ENCODE assay signal across 23 cellular contexts in genomic region chr12:85713368-85713767, GRCh38.
A peak's percentile ranks its signal among the peaks of the same experiment; 100 is the strongest.
DNase-seq lines count a peak whose midpoint lies in the region; ATAC-seq and TF ChIP-seq lines count a peak whose summit lies in the region.
"Had no signal": no experiment of that assay in that cellular context is flagged by ENCODE, and none has a peak within 500 bp of the region (broad histone marks: within the 10 kb centered on the region; RNA-seq: fewer than 3 reads in every experiment).

No MANE protein-coding gene starts in this region.

- DNase-seq in Right ventricle myocardium inferior (ENCODE audit: missing footprints) = no peak
- no peak for DNase-seq in right atrium auricular region (ENCODE audit: low spot score)
- DNase-seq in fibroblast of the conjunctiva (ENCODE audit: low read depth) = peak; percentile 52
- no peak for DNase-seq in psoas muscle
- no peak for DNase-seq in stimulated activated CD4-positive, alpha-beta T cell treated with anti-CD3 and anti-CD28 coated beads, Interleukin-2, amount 100 ng/mL, for 24 hours
- DNase-seq in NCI-H1930 (lab: John Stamatoyannopoulos, UW) = no peak
- DNase-seq: activated B cell treated with CpG ODN at 0.5 μM for 24 hours; activated CD4-positive, alpha-beta T cell treated with anti-CD3 and anti-CD28 coated beads, Interleukin-2, amount 50 U/mL, for 4 hours; activated CD8-positive, alpha-beta memory T cell treated with anti-CD3 and anti-CD28 coated beads, Interleukin-2, amount 50 U/mL, for 4 hours; activated gamma-delta T cell; activated naive CD8-positive, alpha-beta T cell treated with anti-CD3 and anti-CD28 coated beads, Interleukin-2, amount 50 U/mL, for 24 hours; C1 segment of cervical spinal cord; dermis blood vessel endothelial cell; natural killer cell; NCI-H69; ovary; T-helper 9 cell had no signal

- peaks cover 0 to 15% of the 10 kb centered on the region in 2 donors for H3K4me1 ChIP-seq in right atrium auricular region
- H3K4me1 ChIP-seq in psoas muscle = peaks cover 7% of the 10 kb centered on the region

- H3K9me3 ChIP-seq in right atrium auricular region (peaks cover 0 to 8% of the 10 kb centered on the region in 2 donors), psoas muscle (no peaks in the 10 kb centered on the region)
- H3K9me3 ChIP-seq: ovary had no signal

- intact Hi-C loops in Right ventricle myocardium inferior (cut with DNase I) (no loop called here), psoas muscle (cut with DNase I) (no loop called here)

- WGBS in psoas muscle, 3 donors = 11 to 28% (median 21%) methylated on average over 4 of the region's 4 CpGs

- no peaks in the 10 kb centered on the region for H3K27me3 ChIP-seq in right atrium auricular region
- no peaks in the 10 kb centered on the region for H3K27me3 ChIP-seq in psoas muscle (ENCODE audit: insufficient read depth in 3 of 3, low read length in 2 of 3)
- H3K27me3 ChIP-seq: cardiac muscle cell, ovary had no signal

- TF ChIP-seq CTCF in right atrium auricular region (IDR thresholded peaks at IDR 0.05) (no peak), psoas muscle (IDR thresholded peaks at IDR 0.05) (no peak)

- H3K4me3 ChIP-seq in right atrium auricular region (no peak overlapping the region), psoas muscle (no peak overlapping the region)
- H3K4me3 ChIP-seq: cardiac muscle cell, ovary had no signal

- no peaks in the 10 kb centered on the region for H3K36me3 ChIP-seq in right atrium auricular region
- no peaks in the 10 kb centered on the region for H3K36me3 ChIP-seq in psoas muscle (ENCODE audit: insufficient read depth in 1 of 2, low read depth in 1 of 2)
- H3K36me3 ChIP-seq: cardiac muscle cell, ovary had no signal

- ATAC-seq in Right ventricle myocardium inferior = peak; percentile 77
- ATAC-seq in psoas muscle = peak in 3 of 4 donors; percentile 53 to 75 (median 53)
- no peak for ATAC-seq in HG02885 (IDR thresholded peaks at IDR 0.05; ENCODE audit: poor library complexity, unreplicated experiment)
- ATAC-seq in GM19467 (IDR thresholded peaks at IDR 0.05; ENCODE audit: unreplicated experiment) = no peak
- ATAC-seq: activated naive CD8-positive, alpha-beta T cell treated with anti-CD3 and anti-CD28 coated beads, Interleukin-2, amount 50 U/mL, for 24 hours; natural killer cell; stimulated activated effector memory CD8-positive, alpha-beta T cell treated with anti-CD3 and anti-CD28 coated beads, Interleukin-12 subunit alpha, Interleukin-12 subunit beta, amount 100 ng/mL, for 72 hours had no signal

- H3K27ac ChIP-seq in right atrium auricular region (peak overlapping the region in 1 of 2 donors; percentile 59), psoas muscle (no peak overlapping the region)
- H3K27ac ChIP-seq: cardiac muscle cell, KMS-11, ovary, RWPE1 had no signal

Comparison
In these comparisons a context has a peak if more than half of its experiments do, and no peak if none do; other contexts are left out.
1. ATAC-seq: peak in Right ventricle myocardium inferior (single experiment) and psoas muscle (3 of 4); none in HG02885 (single experiment) and GM19467 (single experiment).